In genomic region chr5:40736103-40736875, GRCh38 we compare ENCODE assay signal across 8 cellular contexts. TPM values are rescaled to one million over a fixed set of nuclear protein-coding genes. Genes with fewer than 3 reads are reported as not detected.
DNase-seq lines count a peak whose midpoint lies in the region; ATAC-seq, FAIRE-seq and TF ChIP-seq lines count a peak whose summit lies in the region.

No MANE protein-coding gene starts in this region.

- TF ChIP-seq CTCF in GM12872 (IDR thresholded peaks at IDR 0.05; ENCODE audit: insufficient read depth, low read depth, low read length) (peak; percentile 56; the same call in 2 of the 3 replicates), GM12878 (IDR thresholded peaks at IDR 0.05 in 2 of 3, conservative IDR thresholded peaks at IDR 0.05 in 1 of 3; ENCODE audit: control insufficient read depth in 2 of 3, extremely low read depth in 1 of 3, insufficient read depth in 1 of 3, low read depth in 3 of 3, low read length in 3 of 3) (peak; percentile 62 to 76 (median 63)), suprapubic skin (IDR thresholded peaks at IDR 0.05) (peak; percentile 43 to 58)

- no peak overlapping the region for H3K4me2 ChIP-seq in GM12878 (ENCODE audit: control insufficient read depth, insufficient read depth)

- SMC1A ChIA-PET in GM12878 (lab: Charles Lee; ENCODE audit: uncharacterized antibody, unreplicated experiment), result interaction anchor here (0.6 to 2.5 kb wide), 5 partner anchors 10 to 788 kb away, joined by 3 to 10 read pairs (median 5); no protein-coding TSS in a partner anchor

- no peaks in the 10 kb centered on the region for H4K20me1 ChIP-seq in GM12878 (ENCODE audit: control insufficient read depth, insufficient read depth)

- no peaks in the 10 kb centered on the region for H3K79me2 ChIP-seq in GM12878 (ENCODE audit: control insufficient read depth, insufficient read depth, low read length)

- H3K9ac ChIP-seq in GM12878 (ENCODE audit: control insufficient read depth, insufficient read depth, low read length), result no peak overlapping the region

- intact Hi-C loops in GM12878 (cut with micrococcal nuclease; ENCODE audit: unreplicated experiment), result loop anchor here (2.0 to 5.0 kb wide), 4 partner anchors 47 to 1159 kb away; no protein-coding TSS in a partner anchor

- peak; percentile 78 for TF ChIP-seq RAD21 in GM12878 (IDR thresholded peaks at IDR 0.05; ENCODE audit: insufficient read depth, low read depth, low read length)

- no TSS peak for BruUV-seq in GM12878 (replicated peaks; lab: Mats Ljungman, UMichigan)

- POLR2A ChIA-PET in GM12878 (lab: Charles Lee), result interaction anchor here (0.7 kb wide), 2 partner anchors 813 to 1023 kb away, joined by 3 to 5 read pairs; no protein-coding TSS in a partner anchor

- H3K4me1 ChIP-seq in GM12878 (ENCODE audit: control insufficient read depth, insufficient read depth, low read length) (no peaks in the 10 kb centered on the region), suprapubic skin (peaks cover 24% of the 10 kb centered on the region)

- H3K4me3 ChIP-seq in GM12878 (no peak overlapping the region), suprapubic skin (no peak overlapping the region)

- WGBS in GM12878 (ENCODE audit: insufficient coverage, insufficient replicate concordance, low lambda C conversion rate, missing lambda C conversion rate), result 67% methylated on average over 1 of the region's 1 CpG
- WGBS in suprapubic skin, result 9% methylated on average over 1 of the region's 1 CpG

- H3K9me3 ChIP-seq in GM12878 (replicated peaks; ENCODE audit: control insufficient read depth, insufficient read depth, low read length) (peaks cover under 1% of the 10 kb centered on the region; the same call in 1 of the 3 replicates), suprapubic skin (no peaks in the 10 kb centered on the region)

- in situ Hi-C loops in ACHN (cut with HindIII; ENCODE audit: low pct_ligation_motif_present, low pct_unique_long_range_greater_than_20kb, low sequenced_read_pairs) (no loop called here), GM12878 (cut with MboI) (no loop called here)

- FAIRE-seq in GM12878 (lab: Jason Lieb, UNC) (peak; percentile 27), islet of Langerhans (lab: Jason Lieb, UNC) (peak; percentile 98)

- TF ChIP-seq EP300 in GM12878 (IDR thresholded peaks at IDR 0.05; ENCODE audit: borderline replicate concordance in 1 of 2, control insufficient read depth in 1 of 2, low read depth in 2 of 2, low read length in 2 of 2), result no peak
- TF ChIP-seq EP300 in suprapubic skin (IDR thresholded peaks at IDR 0.05), result no peak

- no peaks in the 10 kb centered on the region for H3K36me3 ChIP-seq in GM12878 (ENCODE audit: control insufficient read depth in 2 of 2, insufficient read depth in 2 of 2, low read length in 1 of 2)
- H3K36me3 ChIP-seq in suprapubic skin, result peaks cover 12% of the 10 kb centered on the region

- no peaks in the 10 kb centered on the region for H3K27me3 ChIP-seq in GM12878 (replicated peaks in 1 of 2; ENCODE audit: control insufficient read depth in 2 of 2, insufficient read depth in 2 of 2, low read length in 1 of 2)
- H3K27me3 ChIP-seq in suprapubic skin, result no peaks in the 10 kb centered on the region

- H3K27ac ChIP-seq in GM12878 (ENCODE audit: control insufficient read depth, insufficient read depth) (no peak overlapping the region), suprapubic skin (no peak overlapping the region)

- CTCF ChIA-PET in GM12878 (lab: Yijun Ruan, JAX), result interaction anchor here (0.7 to 3.1 kb wide), 10 partner anchors 10 to 787 kb away, joined by 3 to 11 read pairs (median 4); no protein-coding TSS in a partner anchor

- TF ChIP-seq POLR2A in GM12878 (IDR thresholded peaks at IDR 0.05; ENCODE audit: low read depth, low read length), result no peak
- no peak for TF ChIP-seq POLR2A in suprapubic skin (IDR thresholded peaks at IDR 0.05)

- DNase-seq in ACHN (peak; percentile 52), NCI-H460 (ENCODE audit: extremely low read depth, low read depth) (peak; percentile 73), GM12878 (ENCODE audit: low read depth, low spot score) (peak; percentile 37), suprapubic skin (ENCODE audit: low spot score in 2 of 2) (no peak), NCI-H1436 (lab: John Stamatoyannopoulos, UW) (no peak)

- RAD21 ChIA-PET in GM12878 (lab: Charles Lee; ENCODE audit: unreplicated experiment), result interaction anchor here (0.7 to 1.0 kb wide), 2 partner anchors 44 to 745 kb away, joined by 3 read pairs; no protein-coding TSS in a partner anchor

- H2AFZ ChIP-seq in GM12878 (ENCODE audit: control insufficient read depth, low read depth, low read length), result no peak overlapping the region

- ATAC-seq in HG03025 (IDR thresholded peaks at IDR 0.05; ENCODE audit: low FRiP score, unreplicated experiment) (peak; percentile 67), GM12878 (peak; percentile 89)

TF ChIP-seq in GM12878, 131 proteins besides CTCF, POLR2A, EP300 and RAD21:
- TF ChIP-seq SMC3 (IDR thresholded peaks at IDR 0.05; ENCODE audit: borderline replicate concordance, low read length) (peak; percentile 52; the same call in 1 of the 2 replicates), POLR2AphosphoS2 (IDR thresholded peaks at IDR 0.05; ENCODE audit: low read depth, low read length) (no peak)

RNA-seq across cellular contexts. Expression of gene TTC33, which starts 19.5 kb away (rescaled TPM):
- 25.1 and 37.2 TPM in 2 replicates for total RNA-seq in NCI-H460 (2014; rRNA removed; shearing (Covaris generic))
- polyA plus RNA-seq in NCI-H460 (2014; cell fraction: nucleus; rRNA removed), result 6.1 and 12.7 TPM in 2 replicates
- 7.5 and 8.6 TPM in 2 replicates for total RNA-seq in GM12878 (2013; cell fraction: nucleolus; rRNA removed)
- total RNA-seq in GM12878 (2014; rRNA removed) (7.9 and 11.3 TPM in 2 replicates), GM12878 (2014; rRNA removed; fragmentation: Illumina TruSeq; extraction: Trizol) (17.6 and 18.8 TPM in 2 replicates), GM12878 (2021) (10.0 and 11.0 TPM in 2 replicates), suprapubic skin (10 to 100 TPM in 2 of 4 donors, 1 to 10 TPM in 2; 8.5 to 11.8 (median 9.6) TPM)
- 4.9 TPM for polyA plus RNA-seq in GM12878 (2011; ENCODE audit: low read depth)
- polyA plus RNA-seq in GM12878 (2011; rRNA removed) (11.4 and 19.9 TPM in 2 replicates), GM12878 (2014; fragmentation: Illumina TruSeq; extraction: Trizol) (15.7 and 18.1 TPM in 2 replicates), GM12878 (2014; fragmentation: Nextera tagmentation; extraction: Ambion mirVana) (10 to 100 TPM; 13.4 to 20.3 TPM), GM12878 (2014; rRNA removed) (5.7 and 8.0 TPM in 2 replicates), GM12878 (2016; fragmentation: Nextera tagmentation; extraction: Ambion mirVana) (10 to 100 TPM; 17.8 to 22.3 TPM)
- 2.6 and 3.8 TPM in 2 replicates for polyA plus RNA-seq in GM12878 (2011; cell fraction: cytosol; rRNA removed)
- 3.7 and 4.6 TPM in 2 replicates for polyA plus RNA-seq in GM12878 (2011; cell fraction: nucleus; rRNA removed)
- 6.0 and 7.3 TPM in 2 replicates for polyA plus RNA-seq in GM12878 (2012)
- polyA minus RNA-seq in GM12878 (2011; rRNA and poly(A)+ RNA removed), result 7.8 and 8.9 TPM in 2 replicates
- polyA minus RNA-seq in GM12878 (2011; cell fraction: cytosol; rRNA and poly(A)+ RNA removed), result 2.4 and 9.8 TPM in 2 replicates
- 2.2 and 3.4 TPM in 2 replicates for polyA minus RNA-seq in GM12878 (2011; cell fraction: nucleus; rRNA and poly(A)+ RNA removed)

RNA-seq across cellular contexts. Expression of gene PTGER4, which starts 56.6 kb away (rescaled TPM):
- 1.6 and 3.1 TPM in 2 replicates for total RNA-seq in NCI-H460 (2014; rRNA removed; shearing (Covaris generic))
- polyA plus RNA-seq in NCI-H460 (2014; cell fraction: nucleus; rRNA removed), result 0.42 and 4.3 TPM in 2 replicates
- total RNA-seq in GM12878 (2013; cell fraction: nucleolus; rRNA removed), result 4.8 and 6.2 TPM in 2 replicates
- total RNA-seq in GM12878 (2014; rRNA removed) (1.9 and 2.6 TPM in 2 replicates), GM12878 (2014; rRNA removed; fragmentation: Illumina TruSeq; extraction: Trizol) (0.32 and 0.54 TPM in 2 replicates), GM12878 (2021) (1.8 and 1.9 TPM in 2 replicates), suprapubic skin (10 to 100 TPM; 18.7 to 44.7 (median 28.8) TPM)
- polyA plus RNA-seq in GM12878 (2011; ENCODE audit: low read depth), result 0.84 TPM
- polyA plus RNA-seq in GM12878 (2011; rRNA removed) (2.8 and 3.7 TPM in 2 replicates), GM12878 (2014; fragmentation: Illumina TruSeq; extraction: Trizol) (0.22 and 0.31 TPM in 2 replicates), GM12878 (2014; fragmentation: Nextera tagmentation; extraction: Ambion mirVana) (under 1 TPM; 0.15 to 0.18 TPM), GM12878 (2014; rRNA removed) (0.63 and 1.8 TPM in 2 replicates), GM12878 (2016; fragmentation: Nextera tagmentation; extraction: Ambion mirVana) (1 to 10 TPM in 1 of 2 experiments, under 1 TPM in 1; 0.60 to 2.3 TPM)
- polyA plus RNA-seq in GM12878 (2011; cell fraction: cytosol; rRNA removed), result 6.6 and 8.7 TPM in 2 replicates
- polyA plus RNA-seq in GM12878 (2011; cell fraction: nucleus; rRNA removed), result 11.3 and 13.7 TPM in 2 replicates
- polyA plus RNA-seq in GM12878 (2012), result 0.42 and 0.49 TPM in 2 replicates
- 5.0 and 11.5 TPM in 2 replicates for polyA minus RNA-seq in GM12878 (2011; rRNA and poly(A)+ RNA removed)
- 6.5 and 10.9 TPM in 2 replicates for polyA minus RNA-seq in GM12878 (2011; cell fraction: cytosol; rRNA and poly(A)+ RNA removed)
- 22.1 and 38.8 TPM in 2 replicates for polyA minus RNA-seq in GM12878 (2011; cell fraction: nucleus; rRNA and poly(A)+ RNA removed)

Comparison
In these comparisons a context has a peak if more than half of its experiments do, and no peak if none do; other contexts are left out.
1. DNase-seq: peak in ACHN (single experiment), NCI-H460 (single experiment) and GM12878 (single experiment); none in suprapubic skin (0 of 2) and NCI-H1436 (single experiment).
2. Peak in every context shown above with its lines, with median percentiles within 50 percentile points of each other: CTCF ChIP-seq.